ENCODE assay signal across 29 cellular contexts in genomic region chr13:30856004-30856790, GRCh38. TPM values are rescaled to one million over a fixed set of nuclear protein-coding genes. Genes with fewer than 3 reads are reported as not detected.
DNase-seq lines count a peak whose midpoint lies in the region; ATAC-seq, FAIRE-seq and TF ChIP-seq lines count a peak whose summit lies in the region.
"Had no signal": no experiment of that assay in that cellular context is flagged by ENCODE, and none has a peak within 500 bp of the region (broad histone marks: within the 10 kb centered on the region; RNA-seq: fewer than 3 reads in every experiment).

No MANE protein-coding gene starts in this region.

- H3K4ac ChIP-seq in mesenchymal stem cell (ENCODE audit: low read depth in 1 of 2, low read length in 2 of 2): no peak overlapping the region

- peak overlapping the region; percentile 7 to 81 for H2BK12ac ChIP-seq in mesenchymal stem cell (ENCODE audit: low read length in 2 of 2)

- H2AFZ ChIP-seq in HepG2 (ENCODE audit: low read length) (no peak overlapping the region), mesenchymal stem cell (ENCODE audit: low read depth, low read length) (no peak overlapping the region)
- H2AFZ ChIP-seq: PC-9 had no signal

- POLR2A ChIA-PET in HepG2 (lab: Yijun Ruan, JAX): interaction anchor here (1.6 kb wide), 1 partner anchor 51 kb away, joined by 4 read pairs; no protein-coding TSS in a partner anchor

- H3K79me1 ChIP-seq in mesenchymal stem cell (replicated peaks; ENCODE audit: low read length, poor library complexity, severe bottlenecking): no peaks in the 10 kb centered on the region

- ATAC-seq in HepG2 (no peak), right lobe of liver (no peak), right cardiac atrium (no peak)
- ATAC-seq: HCT116 had no signal

- H4K20me1 ChIP-seq in HepG2 (ENCODE audit: insufficient read depth, low read length): no peaks in the 10 kb centered on the region

- H2BK120ac ChIP-seq in mesenchymal stem cell (ENCODE audit: low read depth, low read length): no peak overlapping the region

- no peak overlapping the region for H4K91ac ChIP-seq in mesenchymal stem cell (ENCODE audit: low read length)

- TF ChIP-seq POLR2A in HepG2 (IDR thresholded peaks at IDR 0.05; ENCODE audit: insufficient read depth in 1 of 2, low read depth in 2 of 2, low read length in 2 of 2): no peak
- no peak for TF ChIP-seq POLR2A in right lobe of liver (IDR thresholded peaks at IDR 0.05)

- H3K18ac ChIP-seq in mesenchymal stem cell (ENCODE audit: low read depth in 1 of 2, low read length in 2 of 2): peak overlapping the region in 1 of 2 experiments; percentile 61

- H3K4me3 ChIP-seq in HepG2 (replicated peaks in 1 of 3; ENCODE audit: insufficient read depth in 1 of 3, low read depth in 2 of 3, low read length in 3 of 3) (peak overlapping the region in 1 of 3 experiments; percentile 39; a peak in 2 of 6 replicates), right lobe of liver (no peak overlapping the region), mesenchymal stem cell (ENCODE audit: insufficient read depth in 1 of 2, low read depth in 1 of 2, low read length in 2 of 2) (no peak overlapping the region), right cardiac atrium (ENCODE audit: low read length) (no peak overlapping the region)
- H3K4me3 ChIP-seq: PC-9 had no signal

- peak overlapping the region; percentile 59 for H3K4me2 ChIP-seq in HepG2 (ENCODE audit: low read depth, low read length)
- H3K4me2 ChIP-seq in mesenchymal stem cell (ENCODE audit: low read length, poor library complexity, severe bottlenecking): no peak overlapping the region
- H3K4me2 ChIP-seq: PC-9 had no signal

- TF ChIP-seq EP300 in HepG2 (IDR thresholded peaks at IDR 0.05; ENCODE audit: low read depth in 2 of 2, low read length in 2 of 2): no peak
- TF ChIP-seq EP300 in HepG2 (CRISPR knock-in tag; IDR thresholded peaks at IDR 0.05; ENCODE audit: borderline replicate concordance): no peak

- CTCF ChIA-PET in HepG2 (lab: Yijun Ruan, JAX; ENCODE audit: low intra/inter-chr PET ratio, low total read pairs): no interaction called here

- no peak for TF ChIP-seq RAD21 in HepG2 (CRISPR knock-in tag; IDR thresholded peaks at IDR 0.05)

- H2AK5ac ChIP-seq in mesenchymal stem cell (ENCODE audit: low read length, severe bottlenecking): no peak overlapping the region

- FAIRE-seq in HepG2 (lab: Jason Lieb, UNC): no peak
- FAIRE-seq: GM12891 had no signal

- no peak overlapping the region for H2BK15ac ChIP-seq in mesenchymal stem cell (ENCODE audit: low read depth, poor library complexity, severe bottlenecking)

- TF ChIP-seq CTCF in HepG2 (CRISPR knock-in tag; IDR thresholded peaks at IDR 0.05) (no peak), right lobe of liver (IDR thresholded peaks at IDR 0.05) (no peak)

- H2BK5ac ChIP-seq in mesenchymal stem cell (ENCODE audit: low read depth, low read length, poor library complexity, severe bottlenecking): peak overlapping the region; percentile 9

- H3K14ac ChIP-seq in mesenchymal stem cell (ENCODE audit: low read length in 2 of 2): no peak overlapping the region

- H3K4me1 ChIP-seq in HepG2 (ENCODE audit: insufficient read depth, low read length) (peaks cover 54% of the 10 kb centered on the region), right lobe of liver (no peaks in the 10 kb centered on the region), mesenchymal stem cell (ENCODE audit: control insufficient read depth, insufficient read depth, low read depth, low read length) (peaks cover 12% of the 10 kb centered on the region), right cardiac atrium (ENCODE audit: control insufficient read depth, insufficient read depth, low read length) (no peaks in the 10 kb centered on the region)

- H3K27me3 ChIP-seq in HepG2 (ENCODE audit: control insufficient read depth in 1 of 2, insufficient read depth in 2 of 2, low read length in 2 of 2) (no peaks in the 10 kb centered on the region; a peak in 2 of 5 replicates), right lobe of liver (no peaks in the 10 kb centered on the region), mesenchymal stem cell (ENCODE audit: control insufficient read depth in 1 of 2, insufficient read depth in 1 of 2, low read length in 2 of 2) (peaks cover 0 to 9% of the 10 kb centered on the region in 2 experiments), right cardiac atrium (ENCODE audit: control insufficient read depth, insufficient read depth) (no peaks in the 10 kb centered on the region)

- H3K79me2 ChIP-seq in HepG2 (ENCODE audit: insufficient read depth, low read length): no peaks in the 10 kb centered on the region

- H3K27ac ChIP-seq in HepG2 (ENCODE audit: extremely low read length, insufficient read depth, low read length): no peak overlapping the region
- H3K27ac ChIP-seq in right lobe of liver: no peak overlapping the region
- H3K27ac ChIP-seq in mesenchymal stem cell (ENCODE audit: low read length, poor library complexity, severe bottlenecking): no peak overlapping the region
- H3K27ac ChIP-seq in right cardiac atrium (ENCODE audit: low read length): no peak overlapping the region
- H3K27ac ChIP-seq: 22Rv1, C4-2B, PC-9 had no signal

- intact Hi-C loops in HepG2 (cut with micrococcal nuclease; ENCODE audit: unreplicated experiment) (no loop called here), right lobe of liver (cut with DNase I) (no loop called here), right cardiac atrium (cut with DNase I) (no loop called here)

- no peak overlapping the region for H4K8ac ChIP-seq in mesenchymal stem cell (ENCODE audit: low read length)

- H3K9ac ChIP-seq in HepG2 (ENCODE audit: insufficient read depth, low read depth, low read length) (peak overlapping the region; percentile 12; the same call in 1 of the 2 replicates), mesenchymal stem cell (ENCODE audit: low read length) (no peak overlapping the region)

- H3K9me3 ChIP-seq in HepG2 (ENCODE audit: low read length): no peaks in the 10 kb centered on the region
- H3K9me3 ChIP-seq in right lobe of liver: no peaks in the 10 kb centered on the region
- peaks cover 8% of the 10 kb centered on the region for H3K9me3 ChIP-seq in mesenchymal stem cell (ENCODE audit: control insufficient read depth, low read length)
- peaks cover 3% of the 10 kb centered on the region for H3K9me3 ChIP-seq in right cardiac atrium (ENCODE audit: control insufficient read depth, low read length)

- in situ Hi-C loops in HepG2 (cut with HindIII; ENCODE audit: extremely low pct_ligation_motif_present, low pct_unique_long_range_greater_than_20kb): loop anchor here (5.0 to 10.0 kb wide), 2 partner anchors 179 to 189 kb away; no protein-coding TSS in a partner anchor

- WGBS in HepG2 (ENCODE audit: low lambda C conversion rate): 9% methylated on average over 9 of the region's 9 CpGs
- 70% methylated on average over 8 of the region's 9 CpGs for WGBS in right lobe of liver (ENCODE audit: insufficient coverage, low coverage, low lambda C conversion rate, missing lambda C conversion rate)
- WGBS in mesenchymal stem cell: 56% methylated on average over 9 of the region's 9 CpGs
- 66% methylated on average over 9 of the region's 9 CpGs for WGBS in right cardiac atrium

- DNase-seq in HepG2 (ENCODE audit: low spot score) (no peak), right lobe of liver (no peak), cerebellum (ENCODE audit: low spot score) (peak; percentile 20), mesenchymal stem cell (no peak), NCI-H1105 treated with DMSO at 0.1 percent for 48 hours (lab: John Stamatoyannopoulos, UW) (no peak), NCI-H748 (lab: John Stamatoyannopoulos, UW; ENCODE audit: unreplicated experiment) (no peak), right cardiac atrium (no peak)
- DNase-seq in stimulated activated naive CD4-positive, alpha-beta T cell treated with Interleukin-2 at 50 U/mL for 16 hours (lab: John Stamatoyannopoulos, UW): no peak
- DNase-seq: CD8-positive, alpha-beta memory T cell; DMS 273 treated with DMSO at 0.1 percent for 48 hours; DMS79; EL; GF-D8; GOT3; KBM-7; MV-4-11; NCI-H1105; NCI-H2029; NCI-H446 treated with DMSO at 0.1 percent for 48 hours; PC-9; RPMI8226; SHP77 treated with DMSO at 0.1 percent for 48 hours had no signal

- H3K23ac ChIP-seq in mesenchymal stem cell (ENCODE audit: low read length in 2 of 2): no peak overlapping the region

- no TSS peak for BruUV-seq in HepG2 (replicated peaks; lab: Mats Ljungman, UMichigan)

- H3K36me3 ChIP-seq in HepG2 (replicated peaks in 1 of 2; ENCODE audit: control insufficient read depth in 1 of 2, insufficient read depth in 2 of 2, low read length in 2 of 2) (no peaks in the 10 kb centered on the region), right lobe of liver (no peaks in the 10 kb centered on the region), mesenchymal stem cell (ENCODE audit: control insufficient read depth in 1 of 2, insufficient read depth in 2 of 2, low read depth in 1 of 2, low read length in 2 of 2) (no peaks in the 10 kb centered on the region)

RNA-seq across cellular contexts. Expression of gene MEDAG, which starts 49.9 kb away (rescaled TPM):
- total RNA-seq in HepG2 (2016; rRNA removed; fragmentation: Illumina TruSeq; extraction: Trizol): not detected in 2 replicates
- total RNA-seq in HepG2 (2016; cell fraction: cytosol; rRNA removed; fragmentation: Illumina TruSeq; extraction: Trizol; ENCODE audit: low read depth): not detected in 2 replicates
- not detected in 2 replicates for total RNA-seq in HepG2 (2016; cell fraction: insoluble cytoplasmic fraction; rRNA removed; fragmentation: Illumina TruSeq; extraction: Trizol)
- total RNA-seq in HepG2 (2016; cell fraction: membrane; rRNA removed; fragmentation: Illumina TruSeq; extraction: Trizol): not detected in 2 replicates
- total RNA-seq in HepG2 (2016; cell fraction: nucleus; rRNA removed; fragmentation: Illumina TruSeq; extraction: Trizol): not detected in 2 replicates
- polyA plus RNA-seq in HepG2 (2011; rRNA removed): not detected in 2 replicates
- not detected in 2 replicates for polyA plus RNA-seq in HepG2 (2011; cell fraction: cytosol; rRNA removed)
- not detected in 2 replicates for polyA plus RNA-seq in HepG2 (2011; cell fraction: nucleus; rRNA removed)
- polyA plus RNA-seq in HepG2 (2012): not detected in 2 replicates
- polyA plus RNA-seq in HepG2 (2016; cell fraction: cytosol; fragmentation: Illumina TruSeq; extraction: Trizol; ENCODE audit: low read depth): not detected in 2 replicates
- not detected in 2 replicates for polyA plus RNA-seq in HepG2 (2016; cell fraction: insoluble cytoplasmic fraction; fragmentation: Illumina TruSeq; extraction: Trizol; ENCODE audit: low read depth)
- not detected in 2 replicates for polyA plus RNA-seq in HepG2 (2016; cell fraction: membrane; fragmentation: Illumina TruSeq; extraction: Trizol; ENCODE audit: low read depth)
- not detected in 2 replicates for polyA plus RNA-seq in HepG2 (2016; cell fraction: nucleus; fragmentation: Illumina TruSeq; extraction: Trizol; ENCODE audit: insufficient read depth, low read depth)
- not detected in 2 replicates for polyA minus RNA-seq in HepG2 (2011; rRNA and poly(A)+ RNA removed; ENCODE audit: low replicate concordance)
- polyA minus RNA-seq in HepG2 (2011; cell fraction: cytosol; rRNA and poly(A)+ RNA removed): not detected in 2 replicates
- polyA minus RNA-seq in HepG2 (2011; cell fraction: nucleus; rRNA and poly(A)+ RNA removed): not detected in 2 replicates
- under 1 TPM in 3 of 6 experiments, not detected in 3; 0.24 to 0.44 (median 0.30) TPM for total RNA-seq in right lobe of liver
- total RNA-seq in cerebellum: 0.27 TPM
- polyA plus RNA-seq in mesenchymal stem cell (2013, experiment 1 of 2): 1.5 TPM
- 1.6 TPM for polyA plus RNA-seq in mesenchymal stem cell (2013, experiment 2 of 2)
- 10 to 100 TPM in 1 of 4 donors, 1 to 10 TPM in 3; 5.4 to 22.2 (median 8.5) TPM for total RNA-seq in right cardiac atrium
- polyA plus RNA-seq in right cardiac atrium: 7.3 TPM
- total RNA-seq: B cell; CD8-positive, alpha-beta memory T cell; HT-29; MCF 10A; PC-9 had no signal
- polyA plus RNA-seq: CD8-positive, alpha-beta memory T cell had no signal
